ENCODE assay signal across 11 cellular contexts in the genomic region with DNA sequence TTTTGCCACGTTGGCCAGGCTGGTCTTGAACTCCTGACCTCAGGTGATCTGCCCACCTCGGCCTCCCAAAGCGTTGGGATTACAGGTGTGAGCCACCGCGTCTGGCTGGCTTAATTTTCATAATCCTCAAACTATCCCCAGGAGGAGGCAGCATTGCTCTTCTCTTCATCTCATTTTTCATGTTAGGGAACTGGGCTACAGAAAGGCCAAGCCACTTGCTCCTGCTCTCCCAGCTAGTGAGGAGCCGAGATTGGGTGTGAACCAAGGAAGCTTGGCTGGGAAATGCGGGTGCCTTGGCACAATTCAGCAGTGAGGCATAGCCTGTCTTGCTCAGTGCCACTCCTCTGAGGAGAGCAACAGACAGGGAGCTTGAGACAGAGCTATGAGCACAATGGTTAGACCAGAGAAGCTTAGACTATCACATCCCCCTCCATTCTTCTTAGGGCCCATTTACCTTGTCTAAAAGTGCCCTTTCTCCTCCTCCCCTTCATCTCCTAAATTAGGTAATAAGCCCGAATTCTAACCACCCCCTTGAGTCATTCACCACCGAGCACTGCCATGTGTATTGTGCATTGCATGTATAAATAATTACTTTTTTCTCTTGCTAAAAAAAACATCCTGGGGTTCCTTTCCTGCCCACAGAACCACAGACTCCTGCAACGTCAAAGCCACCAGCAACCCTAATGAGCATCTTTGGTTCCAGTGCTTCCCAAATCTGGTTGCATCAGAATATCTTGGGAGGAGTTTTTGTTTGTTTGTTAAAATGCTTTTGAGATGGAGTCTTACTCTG. TPM values are rescaled to one million over a fixed set of nuclear protein-coding genes. Genes with fewer than 3 reads are reported as not detected.
A peak's percentile ranks its signal among the peaks of the same experiment; 100 is the strongest.
DNase-seq lines count a peak whose midpoint lies in the region; ATAC-seq and TF ChIP-seq lines count a peak whose summit lies in the region.
"Had no signal": no experiment of that assay in that cellular context is flagged by ENCODE, and none has a peak within 500 bp of the region (broad histone marks: within the 10 kb centered on the region; RNA-seq: fewer than 3 reads in every experiment).

No MANE protein-coding gene starts in this region.

- H3K4me1 ChIP-seq in body of pancreas (no peaks in the 10 kb centered on the region), ascending aorta (no peaks in the 10 kb centered on the region)

- peak; percentile 23 for TF ChIP-seq CTCF in GM10266 (IDR thresholded peaks at IDR 0.05; ENCODE audit: control insufficient read depth, insufficient read depth, low read depth, missing control alignments)
- no peak for TF ChIP-seq CTCF in endothelial cell (IDR thresholded peaks at IDR 0.05; ENCODE audit: unreplicated experiment)
- TF ChIP-seq CTCF in body of pancreas (IDR thresholded peaks at IDR 0.05) = no peak
- no peak for TF ChIP-seq CTCF in ascending aorta (IDR thresholded peaks at IDR 0.05)

- ATAC-seq in body of pancreas = no peak

- H3K27me3 ChIP-seq in body of pancreas (no peaks in the 10 kb centered on the region), ascending aorta (no peaks in the 10 kb centered on the region)

- no peak overlapping the region for H3K27ac Mint-ChIP-seq in endothelial cell (ENCODE audit: unreplicated experiment)

- H3K9me3 Mint-ChIP-seq in endothelial cell (ENCODE audit: unreplicated experiment) = no peaks in the 10 kb centered on the region

- H3K36me3 ChIP-seq in body of pancreas (replicated peaks in 1 of 2; ENCODE audit: insufficient read depth in 1 of 2, low read depth in 2 of 2) (no peaks in the 10 kb centered on the region), ascending aorta (no peaks in the 10 kb centered on the region)

- WGBS in body of pancreas, 2 donors = 52 to 67% methylated on average over 10 of the region's 10 CpGs

- DNase-seq in Ammon's horn (ENCODE audit: low spot score) = peak; percentile 42
- DNase-seq in GM10266 (ENCODE audit: extremely low spot score) = no peak
- peak; percentile 73 to 76 for DNase-seq in NOMO-1 (lab: John Stamatoyannopoulos, UW; ENCODE audit: unreplicated experiment in 2 of 2)
- peak; percentile 38 for DNase-seq in endothelial cell (ENCODE audit: low spot score)
- DNase-seq in body of pancreas = no peak
- DNase-seq in ascending aorta (ENCODE audit: low spot score in 2 of 2) = no peak
- no peak for DNase-seq in HPDE6-E6E7 (ENCODE audit: extremely low spot score)
- DNase-seq in cardiac septum (ENCODE audit: low spot score) = no peak
- DNase-seq: activated CD4-positive, CD25-positive, alpha-beta regulatory T cell; amniotic stem cell; NCI-H2081 treated with DMSO at 0.1 percent for 48 hours had no signal

- H3K4me3 ChIP-seq in body of pancreas = no peak overlapping the region
- no peak overlapping the region for H3K4me3 ChIP-seq in ascending aorta

- H3K4me1 Mint-ChIP-seq in endothelial cell (ENCODE audit: unreplicated experiment) = peaks cover 8% of the 10 kb centered on the region

- no peak for TF ChIP-seq POLR2A in body of pancreas (IDR thresholded peaks at IDR 0.05)

- H3K36me3 Mint-ChIP-seq in endothelial cell (ENCODE audit: low read depth, unreplicated experiment) = no peaks in the 10 kb centered on the region

- no peak overlapping the region for H3K4me3 Mint-ChIP-seq in endothelial cell (ENCODE audit: unreplicated experiment)

- no peak overlapping the region for H3K27ac ChIP-seq in body of pancreas
- no peak overlapping the region for H3K27ac ChIP-seq in ascending aorta

- H3K9me3 ChIP-seq in body of pancreas (no peaks in the 10 kb centered on the region), ascending aorta (no peaks in the 10 kb centered on the region)

- intact Hi-C loops in body of pancreas (cut with DNase I) = no loop called here
- intact Hi-C loops in ascending aorta (cut with DNase I) = no loop called here
- intact Hi-C loops in cardiac septum (cut with DNase I) = loop anchor here (10.0 kb wide), 1 partner anchor 149 kb away; no protein-coding TSS in a partner anchor

- peaks cover 4% of the 10 kb centered on the region for H3K27me3 Mint-ChIP-seq in endothelial cell (ENCODE audit: unreplicated experiment)

RNA-seq across cellular contexts. Expression of gene KIF19, which starts 20.0 kb away (rescaled TPM):
- total RNA-seq in endothelial cell (ENCODE audit: unreplicated experiment) (48.1 TPM), body of pancreas (1 to 10 TPM; 2.3 to 3.3 TPM), ascending aorta (11.7 TPM), cardiac septum (0.08 TPM)

RNA-seq across cellular contexts. Expression of gene DNAI2, which starts 32.0 kb away (rescaled TPM):
- total RNA-seq in endothelial cell (ENCODE audit: unreplicated experiment) (not detected), body of pancreas (not detected), ascending aorta (not detected), cardiac septum (not detected)

RNA-seq across cellular contexts. Expression of gene BTBD17, which starts 55.6 kb away (rescaled TPM):
- total RNA-seq in endothelial cell (ENCODE audit: unreplicated experiment) (2.7 TPM), body of pancreas (1 to 10 TPM in 1 of 2 donors, not detected in 1; 1.0 TPM), ascending aorta (not detected), cardiac septum (not detected)

Comparison
In these comparisons a context has a peak if more than half of its experiments do, and no peak if none do; other contexts are left out.
1. DNase-seq: peak in Ammon's horn (single experiment), NOMO-1 (2 of 2) and endothelial cell (single experiment); none in GM10266 (single experiment), body of pancreas (0 of 4), ascending aorta (0 of 2), HPDE6-E6E7 (single experiment) and cardiac septum (single experiment).